Comparison of ENCODE assay signal across 13 cellular contexts in the genomic region with DNA sequence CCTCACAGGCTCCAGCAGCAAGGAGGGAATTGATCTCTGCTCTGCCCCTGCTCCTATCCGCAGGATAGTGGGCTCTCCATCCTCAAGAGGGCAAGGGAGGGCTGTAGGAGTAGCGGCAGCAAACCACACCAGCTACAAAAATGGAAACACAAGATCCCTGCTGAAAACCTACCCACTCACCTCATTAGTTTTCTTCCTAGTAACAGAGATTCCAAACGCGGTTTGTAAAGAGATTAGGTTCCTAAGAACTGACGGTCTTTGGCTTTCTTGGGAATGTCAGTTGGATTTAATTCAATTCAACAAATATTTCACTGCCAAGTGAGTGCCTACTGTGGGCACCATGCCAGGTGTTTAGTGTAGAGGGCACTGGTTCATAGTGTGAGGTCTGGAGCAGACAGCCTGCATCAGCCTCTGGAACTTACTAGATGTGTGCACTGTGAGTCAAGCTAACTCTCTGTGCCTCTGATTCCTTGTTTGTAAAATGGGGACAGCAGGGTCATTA.
A peak's percentile ranks its signal among the peaks of the same experiment; 100 is the strongest.
DNase-seq lines count a peak whose midpoint lies in the region; ATAC-seq and TF ChIP-seq lines count a peak whose summit lies in the region.
"Had no signal": no experiment of that assay in that cellular context is flagged by ENCODE, and none has a peak within 500 bp of the region (broad histone marks: within the 10 kb centered on the region; RNA-seq: fewer than 3 reads in every experiment).

No MANE protein-coding gene starts in this region.

- H3K27me3 Mint-ChIP-seq in activated CD8-positive, alpha-beta memory T cell treated with anti-CD3 and anti-CD28 coated beads, Interleukin-2, amount 10 ng/mL, durations not matched to agents 7 days and 5 days = no peaks in the 10 kb centered on the region

- WGBS in smooth muscle cell (ENCODE audit: low lambda C conversion rate) = 29% methylated on average over 5 of the region's 5 CpGs

- H3K36me3 Mint-ChIP-seq in activated CD8-positive, alpha-beta memory T cell treated with anti-CD3 and anti-CD28 coated beads, Interleukin-2, amount 10 ng/mL, durations not matched to agents 7 days and 5 days = no peaks in the 10 kb centered on the region
- H3K36me3 Mint-ChIP-seq: activated naive CD4-positive, alpha-beta T cell treated with anti-CD3 and anti-CD28 coated beads, Interleukin-2, amount 50 U/mL, for 72 hours had no signal

- ATAC-seq in activated CD8-positive, alpha-beta memory T cell treated with anti-CD3 and anti-CD28 coated beads, Interleukin-2, amount 10 ng/mL, durations not matched to agents 7 days and 5 days = no peak
- ATAC-seq in GM18505 (IDR thresholded peaks at IDR 0.05; ENCODE audit: unreplicated experiment) (no peak), GM21423 (IDR thresholded peaks at IDR 0.05; ENCODE audit: unreplicated experiment) (no peak)
- ATAC-seq: activated naive CD4-positive, alpha-beta T cell treated with anti-CD3 and anti-CD28 coated beads, Interleukin-2, amount 50 U/mL, for 72 hours had no signal

- no peaks in the 10 kb centered on the region for H3K36me3 ChIP-seq in smooth muscle cell (ENCODE audit: low read depth)
- H3K36me3 ChIP-seq: prostate gland had no signal

- H3K79me2 ChIP-seq in smooth muscle cell (ENCODE audit: low read depth) = no peaks in the 10 kb centered on the region

- TF ChIP-seq POLR2A in GM18505 (IDR thresholded peaks at IDR 0.05; ENCODE audit: borderline replicate concordance, extremely low read depth, insufficient read depth, insufficient read length) = no peak

- no peak overlapping the region for H3K9ac ChIP-seq in smooth muscle cell (ENCODE audit: low read depth)

- peak; percentile 10 for DNase-seq in activated CD8-positive, alpha-beta memory T cell treated with anti-CD3 and anti-CD28 coated beads, Interleukin-2, amount 50 U/mL, for 48 hours
- no peak for DNase-seq in activated CD8-positive, alpha-beta memory T cell treated with anti-CD3 and anti-CD28 coated beads, Interleukin-2, amount 10 ng/mL, durations not matched to agents 7 days and 5 days
- DNase-seq in NCI-H524 treated with DMSO at 0.1 percent for 48 hours (lab: John Stamatoyannopoulos, UW) (peak; percentile 12), fibroblast of peridontal ligament (ENCODE audit: extremely low read depth) (peak; percentile 45), smooth muscle cell (lab: John Stamatoyannopoulos, UW; ENCODE audit: unreplicated experiment) (no peak), ecto neural progenitor cell (ENCODE audit: low spot score) (no peak)
- DNase-seq: activated T-cell treated with anti-CD3 and anti-CD28 coated beads, Interleukin-2, amount 50 U/mL, for 24 hours; NCI-H187 treated with DMSO at 0.1 percent for 48 hours had no signal

- no peak overlapping the region for H3K4me3 Mint-ChIP-seq in activated CD8-positive, alpha-beta memory T cell treated with anti-CD3 and anti-CD28 coated beads, Interleukin-2, amount 10 ng/mL, durations not matched to agents 7 days and 5 days
- H3K4me3 Mint-ChIP-seq: activated T-cell treated with anti-CD3 and anti-CD28 coated beads, Interleukin-2, amount 50 U/mL, for 24 hours; stimulated activated naive CD8-positive, alpha-beta T cell treated with anti-CD3 and anti-CD28 coated beads, Interleukin-15, Interleukin-2, amounts not matched to agents 100 ng/mL and 50 ng/mL, for 24 hours had no signal

- no peaks in the 10 kb centered on the region for H3K9me3 Mint-ChIP-seq in activated CD8-positive, alpha-beta memory T cell treated with anti-CD3 and anti-CD28 coated beads, Interleukin-2, amount 10 ng/mL, durations not matched to agents 7 days and 5 days (ENCODE audit: low read depth)
- H3K9me3 Mint-ChIP-seq: activated naive CD4-positive, alpha-beta T cell treated with anti-CD3 and anti-CD28 coated beads, Interleukin-2, amount 50 U/mL, for 72 hours; activated T-cell treated with anti-CD3 and anti-CD28 coated beads, Interleukin-2, amount 50 U/mL, for 24 hours; stimulated activated naive CD8-positive, alpha-beta T cell treated with anti-CD3 and anti-CD28 coated beads, Interleukin-15, Interleukin-2, amounts not matched to agents 100 ng/mL and 50 ng/mL, for 24 hours had no signal

- H3K27ac Mint-ChIP-seq in activated CD8-positive, alpha-beta memory T cell treated with anti-CD3 and anti-CD28 coated beads, Interleukin-2, amount 10 ng/mL, durations not matched to agents 7 days and 5 days = no peak overlapping the region
- H3K27ac Mint-ChIP-seq: activated naive CD4-positive, alpha-beta T cell treated with anti-CD3 and anti-CD28 coated beads, Interleukin-2, amount 50 U/mL, for 72 hours; stimulated activated naive CD8-positive, alpha-beta T cell treated with anti-CD3 and anti-CD28 coated beads, Interleukin-15, Interleukin-2, amounts not matched to agents 100 ng/mL and 50 ng/mL, for 24 hours had no signal

- peaks cover 2% of the 10 kb centered on the region for H3K4me1 Mint-ChIP-seq in activated CD8-positive, alpha-beta memory T cell treated with anti-CD3 and anti-CD28 coated beads, Interleukin-2, amount 10 ng/mL, durations not matched to agents 7 days and 5 days

- H3K4me3 ChIP-seq in smooth muscle cell = no peak overlapping the region
- H3K4me3 ChIP-seq: prostate gland had no signal

- CTCF ChIA-PET in activated CD8-positive, alpha-beta memory T cell treated with anti-CD3 and anti-CD28 coated beads, Interleukin-2, amount 10 ng/mL, durations not matched to agents 7 days and 5 days (lab: Charles Lee) = no interaction called here

- no peak overlapping the region for H2AFZ ChIP-seq in smooth muscle cell (ENCODE audit: low read depth)

- peaks cover 7% of the 10 kb centered on the region for H3K4me1 ChIP-seq in smooth muscle cell (ENCODE audit: low read depth)
- H3K4me1 ChIP-seq: prostate gland had no signal

- peaks cover 5% of the 10 kb centered on the region for H3F3A ChIP-seq in smooth muscle cell (ENCODE audit: low read depth)

- H3K27ac ChIP-seq in smooth muscle cell (ENCODE audit: low read depth) = no peak overlapping the region
- H3K27ac ChIP-seq: prostate gland had no signal

- H3K27me3 ChIP-seq in smooth muscle cell (ENCODE audit: low read depth) = no peaks in the 10 kb centered on the region

- no peaks in the 10 kb centered on the region for H3K9me3 ChIP-seq in smooth muscle cell (replicated peaks; ENCODE audit: low read depth)
- H3K9me3 ChIP-seq: prostate gland had no signal

- no peaks in the 10 kb centered on the region for H4K20me1 ChIP-seq in smooth muscle cell (ENCODE audit: low read depth)

- TF ChIP-seq CTCF in smooth muscle cell (IDR thresholded peaks at IDR 0.05; ENCODE audit: borderline replicate concordance, insufficient read depth, poor library complexity, severe bottlenecking) = no peak

- H3K4me2 ChIP-seq in smooth muscle cell = peak overlapping the region; percentile 35

Comparison
In these comparisons a context has a peak if more than half of its experiments do, and no peak if none do; other contexts are left out.
1. DNase-seq: peak in activated CD8-positive, alpha-beta memory T cell treated with anti-CD3 and anti-CD28 coated beads, Interleukin-2, amount 50 U/mL, for 48 hours (single experiment), NCI-H524 treated with DMSO at 0.1 percent for 48 hours (single experiment) and fibroblast of peridontal ligament (single experiment); none in activated CD8-positive, alpha-beta memory T cell treated with anti-CD3 and anti-CD28 coated beads, Interleukin-2, amount 10 ng/mL, durations not matched to agents 7 days and 5 days (single experiment), smooth muscle cell (single experiment) and ecto neural progenitor cell (single experiment).